In the genomic region with DNA sequence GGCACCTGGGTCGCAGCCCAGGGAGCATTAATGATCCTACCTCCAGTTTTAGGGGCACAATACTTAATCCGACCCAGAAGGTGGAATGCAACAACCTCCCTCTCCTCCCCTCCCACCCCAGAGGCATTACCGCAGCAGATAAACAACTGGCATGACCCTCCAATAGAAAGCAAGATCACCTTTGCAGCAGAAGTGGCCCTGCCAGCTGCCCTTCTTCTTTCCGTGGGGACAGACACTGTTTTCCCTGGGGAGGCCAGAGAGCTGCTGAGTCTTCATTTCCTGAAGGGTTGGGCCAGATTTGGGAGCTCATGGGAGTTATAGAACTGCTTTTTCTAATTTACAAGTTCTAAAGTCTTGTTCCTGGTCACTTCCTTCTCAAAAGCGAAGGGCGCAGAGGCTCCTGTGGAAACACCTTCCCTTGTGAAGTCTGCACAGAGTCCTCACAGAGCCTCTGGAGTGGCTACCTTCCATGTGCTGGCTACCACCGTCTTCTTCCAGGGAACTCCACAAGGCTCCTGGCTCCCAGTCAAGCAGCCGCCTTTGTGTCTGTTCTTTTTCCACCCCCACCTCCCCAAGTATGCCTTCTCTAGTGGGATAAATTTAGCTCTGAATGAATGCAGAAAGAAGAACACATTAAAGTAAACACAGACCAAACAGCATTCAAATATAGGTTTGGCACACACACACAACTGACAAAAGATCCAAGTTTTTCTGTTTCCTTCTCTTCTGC, we compare ENCODE assay signal across 1 cellular context.
TF ChIP-seq lines count a peak whose summit lies in the region.

No MANE protein-coding gene starts in this region.

TF ChIP-seq in SK-N-SH, 30 proteins besides CTCF, POLR2A, EP300 and RAD21 (continued from another document):
- TF ChIP-seq, protein P1, sequence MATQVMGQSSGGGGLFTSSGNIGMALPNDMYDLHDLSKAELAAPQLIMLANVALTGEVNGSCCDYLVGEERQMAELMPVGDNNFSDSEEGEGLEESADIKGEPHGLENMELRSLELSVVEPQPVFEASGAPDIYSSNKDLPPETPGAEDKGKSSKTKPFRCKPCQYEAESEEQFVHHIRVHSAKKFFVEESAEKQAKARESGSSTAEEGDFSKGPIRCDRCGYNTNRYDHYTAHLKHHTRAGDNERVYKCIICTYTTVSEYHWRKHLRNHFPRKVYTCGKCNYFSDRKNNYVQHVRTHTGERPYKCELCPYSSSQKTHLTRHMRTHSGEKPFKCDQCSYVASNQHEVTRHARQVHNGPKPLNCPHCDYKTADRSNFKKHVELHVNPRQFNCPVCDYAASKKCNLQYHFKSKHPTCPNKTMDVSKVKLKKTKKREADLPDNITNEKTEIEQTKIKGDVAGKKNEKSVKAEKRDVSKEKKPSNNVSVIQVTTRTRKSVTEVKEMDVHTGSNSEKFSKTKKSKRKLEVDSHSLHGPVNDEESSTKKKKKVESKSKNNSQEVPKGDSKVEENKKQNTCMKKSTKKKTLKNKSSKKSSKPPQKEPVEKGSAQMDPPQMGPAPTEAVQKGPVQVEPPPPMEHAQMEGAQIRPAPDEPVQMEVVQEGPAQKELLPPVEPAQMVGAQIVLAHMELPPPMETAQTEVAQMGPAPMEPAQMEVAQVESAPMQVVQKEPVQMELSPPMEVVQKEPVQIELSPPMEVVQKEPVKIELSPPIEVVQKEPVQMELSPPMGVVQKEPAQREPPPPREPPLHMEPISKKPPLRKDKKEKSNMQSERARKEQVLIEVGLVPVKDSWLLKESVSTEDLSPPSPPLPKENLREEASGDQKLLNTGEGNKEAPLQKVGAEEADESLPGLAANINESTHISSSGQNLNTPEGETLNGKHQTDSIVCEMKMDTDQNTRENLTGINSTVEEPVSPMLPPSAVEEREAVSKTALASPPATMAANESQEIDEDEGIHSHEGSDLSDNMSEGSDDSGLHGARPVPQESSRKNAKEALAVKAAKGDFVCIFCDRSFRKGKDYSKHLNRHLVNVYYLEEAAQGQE (IDR thresholded peaks at IDR 0.05; ENCODE audit: low read depth, low read length), result no peak
- TF ChIP-seq RXRA (IDR thresholded peaks at IDR 0.05; ENCODE audit: borderline replicate concordance, low read depth) (no peak), FOSL2 (IDR thresholded peaks at IDR 0.05; ENCODE audit: borderline replicate concordance, low read depth) (no peak), MEF2A (IDR thresholded peaks at IDR 0.05; ENCODE audit: borderline replicate concordance, low read depth) (no peak), POLR2AphosphoS5 (IDR thresholded peaks at IDR 0.05; ENCODE audit: low read depth, low read length) (no peak), RFX5 (IDR thresholded peaks at IDR 0.05; ENCODE audit: low read length) (no peak), NRF1 (IDR thresholded peaks at IDR 0.05; ENCODE audit: low read depth, low read length) (no peak)
- TF ChIP-seq, protein P2, sequence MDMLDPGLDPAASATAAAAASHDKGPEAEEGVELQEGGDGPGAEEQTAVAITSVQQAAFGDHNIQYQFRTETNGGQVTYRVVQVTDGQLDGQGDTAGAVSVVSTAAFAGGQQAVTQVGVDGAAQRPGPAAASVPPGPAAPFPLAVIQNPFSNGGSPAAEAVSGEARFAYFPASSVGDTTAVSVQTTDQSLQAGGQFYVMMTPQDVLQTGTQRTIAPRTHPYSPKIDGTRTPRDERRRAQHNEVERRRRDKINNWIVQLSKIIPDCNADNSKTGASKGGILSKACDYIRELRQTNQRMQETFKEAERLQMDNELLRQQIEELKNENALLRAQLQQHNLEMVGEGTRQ (IDR thresholded peaks at IDR 0.05; ENCODE audit: borderline replicate concordance, low read depth, low read length), result no peak
- TF ChIP-seq, protein P3, sequence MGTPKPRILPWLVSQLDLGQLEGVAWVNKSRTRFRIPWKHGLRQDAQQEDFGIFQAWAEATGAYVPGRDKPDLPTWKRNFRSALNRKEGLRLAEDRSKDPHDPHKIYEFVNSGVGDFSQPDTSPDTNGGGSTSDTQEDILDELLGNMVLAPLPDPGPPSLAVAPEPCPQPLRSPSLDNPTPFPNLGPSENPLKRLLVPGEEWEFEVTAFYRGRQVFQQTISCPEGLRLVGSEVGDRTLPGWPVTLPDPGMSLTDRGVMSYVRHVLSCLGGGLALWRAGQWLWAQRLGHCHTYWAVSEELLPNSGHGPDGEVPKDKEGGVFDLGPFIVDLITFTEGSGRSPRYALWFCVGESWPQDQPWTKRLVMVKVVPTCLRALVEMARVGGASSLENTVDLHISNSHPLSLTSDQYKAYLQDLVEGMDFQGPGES (IDR thresholded peaks at IDR 0.05; ENCODE audit: low read depth, low read length), result no peak
